8 cellular contexts compared by ENCODE assay signal in genomic region chr6:41781302-41781711, GRCh38. TPM values are rescaled to one million over a fixed set of nuclear protein-coding genes. Genes with fewer than 3 reads are reported as not detected.
DNase-seq lines count a peak whose midpoint lies in the region; ATAC-seq and TF ChIP-seq lines count a peak whose summit lies in the region.

No MANE protein-coding gene starts in this region.

- H3K4me3 ChIP-seq in HCT116 (replicated peaks in 1 of 2; ENCODE audit: low read depth in 1 of 2, low read length in 2 of 2) (peak overlapping the region; percentile 67 to 83), WI38 (ENCODE audit: low read depth, low read length) (peak overlapping the region; percentile 76), heart left ventricle (peak overlapping the region in 11 of 12 donors; percentile 64 to 96 (median 79)), prostate gland (peak overlapping the region in 1 of 2 donors; percentile 65)

- BruUV-seq in HCT116 (replicated peaks; lab: Mats Ljungman, UMichigan), result no TSS peak

- no peaks in the 10 kb centered on the region for H4K20me1 ChIP-seq in HCT116 (ENCODE audit: insufficient read depth)

- H2AFZ ChIP-seq in HCT116 (ENCODE audit: low read depth, low read length, poor library complexity, severe bottlenecking), result peak overlapping the region; percentile 61

- H3K27ac ChIP-seq in HCT116 (ENCODE audit: low read depth, low read length) (peak overlapping the region; percentile 69), heart left ventricle (peak overlapping the region; percentile 76 to 97 (median 91)), prostate gland (peak overlapping the region; percentile 82 to 89)

- no peaks in the 10 kb centered on the region for H3K9me2 ChIP-seq in HCT116 (ENCODE audit: insufficient read depth)

- TF ChIP-seq CTCF in HCT116 (IDR thresholded peaks at IDR 0.05 in 2 of 3, conservative IDR thresholded peaks at IDR 0.05 in 1 of 3; ENCODE audit: borderline replicate concordance in 1 of 3, insufficient read depth in 1 of 3, low read depth in 2 of 3, low read length in 2 of 3) (no peak), WI38 (IDR thresholded peaks at IDR 0.05; ENCODE audit: low read depth, low read length) (no peak), heart left ventricle (IDR thresholded peaks at IDR 0.05) (no peak), prostate gland (IDR thresholded peaks at IDR 0.05) (no peak)

- H3K4me1 ChIP-seq in HCT116 (ENCODE audit: control insufficient read depth in 1 of 2, insufficient read depth in 2 of 2, low read length in 2 of 2) (peaks cover 19 to 30% of the 10 kb centered on the region in 2 experiments), heart left ventricle (peaks cover 10 to 69% (median 39%) of the 10 kb centered on the region in 12 donors), prostate gland (replicated peaks) (peaks cover 28% of the 10 kb centered on the region)

- CTCF ChIA-PET in HCT116 (lab: Charles Lee), result interaction anchor here (2.8 kb wide), 1 partner anchor 263 kb away, joined by 13 read pairs; no protein-coding TSS in a partner anchor

- no peaks in the 10 kb centered on the region; a peak in 1 of 4 replicates for H3K36me3 ChIP-seq in HCT116 (ENCODE audit: control insufficient read depth in 1 of 2, insufficient read depth in 2 of 2, low read length in 2 of 2)
- peaks cover 0 to 23% (median 11%) of the 10 kb centered on the region in 9 donors for H3K36me3 ChIP-seq in heart left ventricle
- H3K36me3 ChIP-seq in prostate gland, result no peaks in the 10 kb centered on the region

- H3K79me2 ChIP-seq in HCT116 (ENCODE audit: insufficient read depth, low read length), result no peaks in the 10 kb centered on the region

- POLR2A ChIA-PET in HCT116 (lab: Charles Lee), result interaction anchor here (0.7 kb wide), 1 partner anchor 263 kb away, joined by 3 read pairs; no protein-coding TSS in a partner anchor

- RAD21 ChIA-PET in HCT116 (lab: Charles Lee; ENCODE audit: low non-redundant PET in 1 of 2, low total read pairs in 2 of 2, uncharacterized antibody in 2 of 2, unreplicated experiment in 2 of 2), result no interaction called here

- no peaks in the 10 kb centered on the region for H3K27me3 ChIP-seq in HCT116 (ENCODE audit: insufficient read depth, low read length)
- no peaks in the 10 kb centered on the region for H3K27me3 ChIP-seq in heart left ventricle
- no peaks in the 10 kb centered on the region for H3K27me3 ChIP-seq in prostate gland (replicated peaks; ENCODE audit: insufficient read depth)

- H3K4me2 ChIP-seq in HCT116 (ENCODE audit: low read length), result peak overlapping the region; percentile 99

- intact Hi-C loops in HCT116 (cut with micrococcal nuclease) (loop anchor here (10.0 kb wide), 2 partner anchors 383 to 433 kb away; partner anchors contain the start of gene MRPS10), heart left ventricle (cut with DNase I) (loop anchor here in 8 of 10 donors (2.0 to 10.0 kb wide), 12 partner anchors 66 to 783 kb away; partner anchors contain the start of genes CCND3 (in 2 of the 8), MRPS10 (in 2 of the 8), UBR2 (in 1 of the 8) and USP49 (in 1 of the 8)), prostate gland (cut with DNase I) (loop anchor here (5.0 to 10.0 kb wide), 2 partner anchors 156 to 187 kb away; no protein-coding TSS in a partner anchor)

- TF ChIP-seq POLR2A in HCT116 (IDR thresholded peaks at IDR 0.05; ENCODE audit: borderline replicate concordance, extremely low read depth, insufficient read depth, insufficient read length) (no peak), heart left ventricle (IDR thresholded peaks at IDR 0.05) (no peak), prostate gland (IDR thresholded peaks at IDR 0.05) (no peak)

- no peaks in the 10 kb centered on the region for H3K9me3 ChIP-seq in HCT116 (ENCODE audit: control insufficient read depth in 1 of 2, insufficient read depth in 1 of 2, low read depth in 1 of 2, low read length in 2 of 2)
- no peaks in the 10 kb centered on the region for H3K9me3 ChIP-seq in heart left ventricle
- no peaks in the 10 kb centered on the region for H3K9me3 ChIP-seq in prostate gland

- DNase-seq in HCT116 (ENCODE audit: low read depth, low spot score) (no peak), heart left ventricle (peak in 4 of 5 donors; percentile 42 to 57 (median 54)), prostate gland (ENCODE audit: low spot score) (no peak), NCI-H2107 treated with DMSO at 0.1 percent for 48 hours (lab: John Stamatoyannopoulos, UW; ENCODE audit: unreplicated experiment) (no peak), GM19240 (ENCODE audit: insufficient read length, low spot score) (no peak), LoVo (ENCODE audit: low spot score) (no peak)
- DNase-seq in effector CD8-positive, alpha-beta T cell (lab: John Stamatoyannopoulos, UW), result no peak

- 12 to 19% (median 14%) methylated on average over 3 of the region's 3 CpGs for WGBS in heart left ventricle, 4 donors
- 21% methylated on average over 3 of the region's 3 CpGs for WGBS in prostate gland

- peak overlapping the region; percentile 63 for H3K9ac ChIP-seq in HCT116 (ENCODE audit: low read length)

- TF ChIP-seq RAD21 in HCT116 (IDR thresholded peaks at IDR 0.05; ENCODE audit: low read depth), result no peak

- ATAC-seq in HCT116 (no peak), heart left ventricle (peak in 2 of 4 donors; percentile 0 to 11)

TF ChIP-seq in HCT116, 20 proteins besides CTCF, POLR2A, EP300 and RAD21:
- peak; percentile 41; the same call in 1 of the 2 replicates for TF ChIP-seq POLR2AphosphoS5 (IDR thresholded peaks at IDR 0.05; ENCODE audit: low read depth, low read length)
- TF ChIP-seq FOSL1 (IDR thresholded peaks at IDR 0.05; ENCODE audit: low read depth), result no peak
- no peak for TF ChIP-seq CBX3 (IDR thresholded peaks at IDR 0.05; ENCODE audit: low read depth)

RNA-seq across cellular contexts. Expression of gene PRICKLE4, which starts 0.7 kb away (rescaled TPM):
- total RNA-seq in HCT116 (2021; ENCODE audit: unreplicated experiment), result 2.9 TPM
- polyA plus RNA-seq in HCT116 (2012), result 0.73 and 0.99 TPM in 2 replicates
- 1 to 10 TPM; 1.1 to 3.7 (median 1.9) TPM for total RNA-seq in heart left ventricle
- 1 to 10 TPM; 1.9 to 3.9 TPM for polyA plus RNA-seq in heart left ventricle
- total RNA-seq in prostate gland, result 10 to 100 TPM; 11.4 to 11.6 TPM

RNA-seq across cellular contexts. Expression of gene FRS3, which starts 1.6 kb away (rescaled TPM):
- total RNA-seq in HCT116 (2021; ENCODE audit: unreplicated experiment), result 5.9 TPM
- 6.3 TPM in 2 replicates for polyA plus RNA-seq in HCT116 (2012)
- total RNA-seq in heart left ventricle, result 1 to 10 TPM; 3.8 to 6.8 (median 5.1) TPM
- 1 to 10 TPM; 3.2 to 5.7 TPM for polyA plus RNA-seq in heart left ventricle
- total RNA-seq in prostate gland, result 10 to 100 TPM in 1 of 2 donors, 1 to 10 TPM in 1; 5.9 to 18.4 TPM

RNA-seq across cellular contexts. Expression of gene TOMM6, which starts 6.2 kb away (rescaled TPM):
- total RNA-seq in HCT116 (2021; ENCODE audit: unreplicated experiment) (292 TPM), heart left ventricle (100 to 1,000 TPM; 158 to 225 (median 182) TPM), prostate gland (100 to 1,000 TPM; 158 to 233 TPM)
- polyA plus RNA-seq in HCT116 (2012), result 171 and 250 TPM in 2 replicates
- 100 to 1,000 TPM; 171 to 277 TPM for polyA plus RNA-seq in heart left ventricle

RNA-seq across cellular contexts. Expression of gene PGC, which starts 34.1 kb away (rescaled TPM):
- 1.2 TPM for total RNA-seq in HCT116 (2021; ENCODE audit: unreplicated experiment)
- 0.06 TPM in 1 of 2 replicates, not detected in the other for polyA plus RNA-seq in HCT116 (2012)
- total RNA-seq in heart left ventricle, result not detected
- polyA plus RNA-seq in heart left ventricle, result 1 to 10 TPM in 1 of 2 donors, not detected in 1; 1.1 TPM
- 100 to 1,000 TPM in 1 of 2 donors, 10 to 100 TPM in 1; 18.4 to 391 TPM for total RNA-seq in prostate gland

RNA-seq across cellular contexts. Expression of gene TFEB, which starts 45.9 kb away (rescaled TPM):
- total RNA-seq in HCT116 (2021; ENCODE audit: unreplicated experiment) (4.8 TPM), heart left ventricle (10 to 100 TPM; 26.2 to 47.2 (median 41.1) TPM), prostate gland (10 to 100 TPM; 28.4 to 31.2 TPM)
- 4.1 and 5.5 TPM in 2 replicates for polyA plus RNA-seq in HCT116 (2012)
- polyA plus RNA-seq in heart left ventricle, result 10 to 100 TPM; 37.7 to 40.1 TPM

Comparison
In these comparisons a context has a peak if more than half of its experiments do, and no peak if none do; other contexts are left out.
1. DNase-seq: peak in heart left ventricle (4 of 5); none in HCT116 (single experiment), prostate gland (single experiment), NCI-H2107 treated with DMSO at 0.1 percent for 48 hours (single experiment), effector CD8-positive, alpha-beta T cell (single experiment), GM19240 (single experiment) and LoVo (single experiment).
2. Peak in every context shown above with its lines, with median percentiles within 50 percentile points of each other: H3K27ac ChIP-seq.